In the genomic region with DNA sequence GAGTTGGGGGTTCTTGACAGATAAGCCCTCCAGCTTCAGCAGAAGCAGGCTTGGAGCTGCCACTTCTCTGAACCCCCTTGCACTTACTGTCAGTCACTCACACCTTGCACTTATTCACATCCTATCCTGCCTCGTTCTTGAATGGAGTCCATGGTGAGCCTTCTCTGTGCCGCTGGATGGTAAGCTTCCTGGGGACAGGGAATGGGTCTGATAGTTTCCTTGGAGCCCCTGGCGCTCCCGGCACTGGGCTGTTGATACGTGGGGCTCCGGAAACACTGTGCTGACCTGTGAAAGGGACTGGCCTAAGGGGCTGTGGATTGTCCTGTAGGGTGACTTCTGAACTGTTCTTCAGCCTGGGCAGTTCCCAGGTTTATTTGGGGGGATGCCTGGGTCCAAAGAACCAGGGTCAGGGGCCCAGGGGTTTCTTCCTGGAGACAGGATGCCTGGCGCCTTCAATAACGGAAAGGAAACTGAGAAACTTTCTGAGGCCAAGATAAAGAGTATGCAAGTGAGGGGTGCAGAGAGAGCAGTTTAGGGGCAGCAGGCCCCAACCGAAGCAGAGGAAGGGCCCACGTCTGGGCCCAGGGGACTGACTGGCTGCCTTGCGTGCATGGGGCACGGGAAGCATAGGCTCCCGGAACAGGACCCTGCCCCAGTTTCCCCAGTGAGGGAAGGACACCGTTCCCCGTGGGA, we compare ENCODE assay signal across 8 cellular contexts. TPM values are rescaled to one million over a fixed set of nuclear protein-coding genes. Genes with fewer than 3 reads are reported as not detected.
A peak's percentile ranks its signal among the peaks of the same experiment; 100 is the strongest.
DNase-seq lines count a peak whose midpoint lies in the region; ATAC-seq and TF ChIP-seq lines count a peak whose summit lies in the region.

No MANE protein-coding gene starts in this region.

- 28% methylated on average over 15 of the region's 15 CpGs for WGBS in smooth muscle cell (ENCODE audit: low lambda C conversion rate)

- POLR2A ChIA-PET in WTC11 (lab: Charles Lee): interaction anchor here (1.0 kb wide), 1 partner anchor 8 kb away, joined by 3 read pairs; no protein-coding TSS in a partner anchor

- H3K9me3 Mint-ChIP-seq in activated naive CD4-positive, alpha-beta T cell treated with anti-CD3 and anti-CD28 coated beads for 36 hours: no peaks in the 10 kb centered on the region
- no peaks in the 10 kb centered on the region for H3K9me3 Mint-ChIP-seq in WTC11

- no peaks in the 10 kb centered on the region for H3K27me3 ChIP-seq in left ventricle myocardium inferior (ENCODE audit: low read depth)
- H3K27me3 ChIP-seq in smooth muscle cell (ENCODE audit: low read depth): no peaks in the 10 kb centered on the region

- CTCF ChIA-PET in activated naive CD4-positive, alpha-beta T cell treated with anti-CD3 and anti-CD28 coated beads for 36 hours (lab: Charles Lee): interaction anchor here (0.8 to 3.7 kb wide), 3 partner anchors 37 to 126 kb away, joined by 3 to 19 read pairs (median 4); no protein-coding TSS in a partner anchor
- CTCF ChIA-PET in WTC11 (lab: Charles Lee): interaction anchor here (0.7 to 2.9 kb wide), 5 partner anchors 17 to 126 kb away, joined by 3 to 16 read pairs (median 6); no protein-coding TSS in a partner anchor

- H3K27me3 Mint-ChIP-seq in activated naive CD4-positive, alpha-beta T cell treated with anti-CD3 and anti-CD28 coated beads for 36 hours (ENCODE audit: low read depth): no peaks in the 10 kb centered on the region
- H3K27me3 Mint-ChIP-seq in WTC11 (ENCODE audit: low read depth): no peaks in the 10 kb centered on the region

- peaks cover 16% of the 10 kb centered on the region for H3K36me3 Mint-ChIP-seq in activated naive CD4-positive, alpha-beta T cell treated with anti-CD3 and anti-CD28 coated beads for 36 hours (ENCODE audit: low read depth)
- peaks cover 8% of the 10 kb centered on the region for H3K36me3 Mint-ChIP-seq in WTC11

- peak overlapping the region; percentile 13 for H3K9ac ChIP-seq in smooth muscle cell (ENCODE audit: low read depth)

- peaks cover 21% of the 10 kb centered on the region for H3F3A ChIP-seq in smooth muscle cell (ENCODE audit: low read depth)

- H3K27ac Mint-ChIP-seq in activated naive CD4-positive, alpha-beta T cell treated with anti-CD3 and anti-CD28 coated beads for 36 hours: peak overlapping the region; percentile 82
- 0 out of 2 replicates have a peak overlapping the region, but pooled peaks have one; percentile 53 for H3K27ac Mint-ChIP-seq in WTC11

- intact Hi-C loops in activated naive CD4-positive, alpha-beta T cell treated with anti-CD3 and anti-CD28 coated beads for 36 hours (cut with micrococcal nuclease): loop anchor here (1.0 to 5.0 kb wide), 3 partner anchors 63 to 143 kb away; a partner anchor contains a TSS
- intact Hi-C loops in left ventricle myocardium inferior (cut with micrococcal nuclease): loop anchor here (5.0 kb wide), 1 partner anchor 37 kb away; no protein-coding TSS in a partner anchor

- peaks cover 29% of the 10 kb centered on the region for H4K20me1 ChIP-seq in smooth muscle cell (ENCODE audit: low read depth)

- H2AFZ ChIP-seq in smooth muscle cell (ENCODE audit: low read depth): peak overlapping the region; percentile 1

- ATAC-seq in HG03095 (IDR thresholded peaks at IDR 0.05; ENCODE audit: unreplicated experiment) (peak; percentile 39), WTC11 (peak; percentile 14), HG03097 (IDR thresholded peaks at IDR 0.05; ENCODE audit: low FRiP score, unreplicated experiment) (no peak)

- H3K9me3 ChIP-seq in left ventricle myocardium inferior (replicated peaks) (no peaks in the 10 kb centered on the region), smooth muscle cell (replicated peaks; ENCODE audit: low read depth) (no peaks in the 10 kb centered on the region)

- H3K4me1 Mint-ChIP-seq in activated naive CD4-positive, alpha-beta T cell treated with anti-CD3 and anti-CD28 coated beads for 36 hours (ENCODE audit: low read depth): peaks cover 33% of the 10 kb centered on the region
- peaks cover 49% of the 10 kb centered on the region for H3K4me1 Mint-ChIP-seq in WTC11

- no peak for TF ChIP-seq CTCF in WTC11 (IDR thresholded peaks at IDR 0.05)
- TF ChIP-seq CTCF in left ventricle myocardium inferior (IDR thresholded peaks at IDR 0.05; ENCODE audit: borderline replicate concordance): no peak
- no peak for TF ChIP-seq CTCF in smooth muscle cell (IDR thresholded peaks at IDR 0.05; ENCODE audit: borderline replicate concordance, insufficient read depth, poor library complexity, severe bottlenecking)

- peak overlapping the region; percentile 89 for H3K4me2 ChIP-seq in smooth muscle cell

- H3K4me3 ChIP-seq in left ventricle myocardium inferior (peak overlapping the region; percentile 75), smooth muscle cell (peak overlapping the region; percentile 78)

- H3K36me3 ChIP-seq in left ventricle myocardium inferior: no peaks in the 10 kb centered on the region
- no peaks in the 10 kb centered on the region for H3K36me3 ChIP-seq in smooth muscle cell (ENCODE audit: low read depth)

- H3K27ac ChIP-seq in left ventricle myocardium inferior (replicated peaks) (peak overlapping the region; percentile 84), smooth muscle cell (ENCODE audit: low read depth) (peak overlapping the region; percentile 63)

- DNase-seq in activated naive CD4-positive, alpha-beta T cell treated with anti-CD3 and anti-CD28 coated beads for 36 hours: peak; percentile 17
- no peak for DNase-seq in activated naive CD4-positive, alpha-beta T cell treated with anti-CD3 and anti-CD28 coated beads, Interleukin-2, amount 50 U/mL, for 16 hours
- DNase-seq in WTC11 (ENCODE audit: low spot score) (no peak), left ventricle myocardium inferior (peak; percentile 12), smooth muscle cell (lab: John Stamatoyannopoulos, UW; ENCODE audit: unreplicated experiment) (no peak), glomerular visceral epithelial cell (ENCODE audit: extremely low spot score) (no peak)

- H3K4me1 ChIP-seq in left ventricle myocardium inferior (peaks cover 94% of the 10 kb centered on the region), smooth muscle cell (ENCODE audit: low read depth) (peaks cover 27% of the 10 kb centered on the region)

- peak overlapping the region; percentile 91 for H3K4me3 Mint-ChIP-seq in activated naive CD4-positive, alpha-beta T cell treated with anti-CD3 and anti-CD28 coated beads for 36 hours
- peak overlapping the region; percentile 91 for H3K4me3 Mint-ChIP-seq in WTC11

- peaks cover 88% of the 10 kb centered on the region for H3K79me2 ChIP-seq in smooth muscle cell (ENCODE audit: low read depth)

TF ChIP-seq in WTC11, 78 proteins besides CTCF, POLR2A, EP300 and RAD21:
- no peak for TF ChIP-seq ZNF232 (CRISPR knock-in tag; IDR thresholded peaks at IDR 0.05)
- TF ChIP-seq, protein P1, sequence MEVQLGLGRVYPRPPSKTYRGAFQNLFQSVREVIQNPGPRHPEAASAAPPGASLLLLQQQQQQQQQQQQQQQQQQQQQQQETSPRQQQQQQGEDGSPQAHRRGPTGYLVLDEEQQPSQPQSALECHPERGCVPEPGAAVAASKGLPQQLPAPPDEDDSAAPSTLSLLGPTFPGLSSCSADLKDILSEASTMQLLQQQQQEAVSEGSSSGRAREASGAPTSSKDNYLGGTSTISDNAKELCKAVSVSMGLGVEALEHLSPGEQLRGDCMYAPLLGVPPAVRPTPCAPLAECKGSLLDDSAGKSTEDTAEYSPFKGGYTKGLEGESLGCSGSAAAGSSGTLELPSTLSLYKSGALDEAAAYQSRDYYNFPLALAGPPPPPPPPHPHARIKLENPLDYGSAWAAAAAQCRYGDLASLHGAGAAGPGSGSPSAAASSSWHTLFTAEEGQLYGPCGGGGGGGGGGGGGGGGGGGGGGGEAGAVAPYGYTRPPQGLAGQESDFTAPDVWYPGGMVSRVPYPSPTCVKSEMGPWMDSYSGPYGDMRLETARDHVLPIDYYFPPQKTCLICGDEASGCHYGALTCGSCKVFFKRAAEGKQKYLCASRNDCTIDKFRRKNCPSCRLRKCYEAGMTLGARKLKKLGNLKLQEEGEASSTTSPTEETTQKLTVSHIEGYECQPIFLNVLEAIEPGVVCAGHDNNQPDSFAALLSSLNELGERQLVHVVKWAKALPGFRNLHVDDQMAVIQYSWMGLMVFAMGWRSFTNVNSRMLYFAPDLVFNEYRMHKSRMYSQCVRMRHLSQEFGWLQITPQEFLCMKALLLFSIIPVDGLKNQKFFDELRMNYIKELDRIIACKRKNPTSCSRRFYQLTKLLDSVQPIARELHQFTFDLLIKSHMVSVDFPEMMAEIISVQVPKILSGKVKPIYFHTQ (CRISPR knock-in tag; IDR thresholded peaks at IDR 0.05): no peak
- TF ChIP-seq GABPB1 (CRISPR knock-in tag; IDR thresholded peaks at IDR 0.05): no peak

RNA-seq across cellular contexts. Expression of a gene that starts 0.7 kb away (rescaled TPM):
- total RNA-seq in activated naive CD4-positive, alpha-beta T cell treated with anti-CD3 and anti-CD28 coated beads for 36 hours: 1 to 10 TPM; 7.6 to 8.0 TPM
- total RNA-seq in WTC11 (2021): 12.8 to 17.3 TPM (median 14.3 TPM) in 3 replicates
- 61.7 TPM for total RNA-seq in left ventricle myocardium inferior
- total RNA-seq in smooth muscle cell: 36.5 and 60.3 TPM in 2 replicates
- 58.5 and 60.9 TPM in 2 replicates for polyA plus RNA-seq in smooth muscle cell

RNA-seq across cellular contexts. Expression of a gene that starts 50.9 kb away (rescaled TPM):
- 10 to 100 TPM; 34.9 to 39.5 TPM for total RNA-seq in activated naive CD4-positive, alpha-beta T cell treated with anti-CD3 and anti-CD28 coated beads for 36 hours
- total RNA-seq in WTC11 (2021): 26.2 to 30.9 TPM (median 29.4 TPM) in 3 replicates
- total RNA-seq in left ventricle myocardium inferior: 12.1 TPM
- total RNA-seq in smooth muscle cell: 8.9 and 19.0 TPM in 2 replicates
- polyA plus RNA-seq in smooth muscle cell: 25.4 and 34.1 TPM in 2 replicates

Comparison
In these comparisons a context has a peak if more than half of its experiments do, and no peak if none do; other contexts are left out.
1. DNase-seq: peak in activated naive CD4-positive, alpha-beta T cell treated with anti-CD3 and anti-CD28 coated beads for 36 hours (single experiment) and left ventricle myocardium inferior (single experiment); none in activated naive CD4-positive, alpha-beta T cell treated with anti-CD3 and anti-CD28 coated beads, Interleukin-2, amount 50 U/mL, for 16 hours (single experiment), WTC11 (single experiment), smooth muscle cell (single experiment) and glomerular visceral epithelial cell (single experiment).